Comparison of ENCODE assay signal across 27 cellular contexts in genomic region chr6:55836481-55836880, GRCh38. TPM values are rescaled to one million over a fixed set of nuclear protein-coding genes. Genes with fewer than 3 reads are reported as not detected.
DNase-seq lines count a peak whose midpoint lies in the region; ATAC-seq, FAIRE-seq and TF ChIP-seq lines count a peak whose summit lies in the region.
"Had no signal": no experiment of that assay in that cellular context is flagged by ENCODE, and none has a peak within 500 bp of the region (broad histone marks: within the 10 kb centered on the region; RNA-seq: fewer than 3 reads in every experiment).

No MANE protein-coding gene starts in this region.

- no peaks in the 10 kb centered on the region for H3K4me1 Mint-ChIP-seq in stimulated activated memory B cell treated with anti-CD40 and anti-IgM and Interleukin-4, amounts not matched to agents 10 μg/mL and 1 μg/mL and 100 μg/mL, for 72 hours
- H3K4me1 Mint-ChIP-seq: activated CD4-positive, alpha-beta T cell treated with anti-CD3 and anti-CD28 coated beads for 36 hours had no signal

- H3K9me3 ChIP-seq in H1 (ENCODE audit: insufficient read depth in 2 of 2, low read depth in 1 of 2, low read length in 1 of 2) (no peaks in the 10 kb centered on the region), smooth muscle cell (replicated peaks; ENCODE audit: low read depth) (no peaks in the 10 kb centered on the region)
- H3K9me3 ChIP-seq: gastroesophageal sphincter, SK-N-SH had no signal

- no peaks in the 10 kb centered on the region for H3F3A ChIP-seq in smooth muscle cell (ENCODE audit: low read depth)

- no peak overlapping the region for H3K4ac ChIP-seq in H1 (replicated peaks; ENCODE audit: insufficient read length, low read depth, low read length)

- DNase-seq in LNCaP clone FGC (ENCODE audit: low read depth) (peak; percentile 28), H1 (ENCODE audit: low read depth in 1 of 2, low spot score in 2 of 2) (no peak), smooth muscle cell (lab: John Stamatoyannopoulos, UW; ENCODE audit: unreplicated experiment) (no peak), DMS 273 (lab: John Stamatoyannopoulos, UW; ENCODE audit: unreplicated experiment) (no peak), cortex of kidney (lab: John Stamatoyannopoulos, UW) (no peak)
- DNase-seq: activated CD4-positive, alpha-beta T cell treated with anti-CD3 and anti-CD28 coated beads for 36 hours; activated naive CD4-positive, alpha-beta T cell; activated T-cell treated with anti-CD3 and anti-CD28 coated beads, Interleukin-2, amount 50 U/mL, for 24 hours; effector CD8-positive, alpha-beta T cell; EL; erythroblast; NCI-H1436 treated with DMSO at 0.1 percent for 48 hours; NCI-H510A treated with DMSO at 0.1 percent for 48 hours; SK-N-SH; small intestine; stimulated activated CD4-positive, alpha-beta T cell treated with anti-CD3 and anti-CD28 coated beads, Interleukin-2, amount 100 ng/mL, for 24 hours; T-helper 2 cell had no signal

- H3K36me3 Mint-ChIP-seq in stimulated activated memory B cell treated with anti-CD40 and anti-IgM and Interleukin-4, amounts not matched to agents 10 μg/mL and 1 μg/mL and 100 μg/mL, for 72 hours: no peaks in the 10 kb centered on the region
- H3K36me3 Mint-ChIP-seq: brain had no signal

- POLR2A ChIA-PET in H1 (lab: Charles Lee; ENCODE audit: partially characterized antibody): no interaction called here

- H3K4me2 ChIP-seq in H1 (ENCODE audit: insufficient read depth in 1 of 2, low read depth in 2 of 2, low read length in 2 of 2): no peak overlapping the region
- peak overlapping the region; percentile 44 for H3K4me2 ChIP-seq in smooth muscle cell
- H3K4me2 ChIP-seq: SK-N-SH had no signal

- no peak overlapping the region for H3K18ac ChIP-seq in H1 (ENCODE audit: extremely low read depth, low read length)

- H3K9ac ChIP-seq in H1 (replicated peaks in 1 of 4; ENCODE audit: extremely low read depth in 1 of 4, low read depth in 3 of 4, low read length in 3 of 4) (no peak overlapping the region), smooth muscle cell (ENCODE audit: low read depth) (no peak overlapping the region)
- H3K9ac ChIP-seq: SK-N-SH had no signal

- no peak overlapping the region for H4K8ac ChIP-seq in H1 (ENCODE audit: extremely low read depth, insufficient read depth, low read length)

- TF ChIP-seq CTCF in LNCaP clone FGC (IDR thresholded peaks at IDR 0.05; ENCODE audit: control insufficient read depth, extremely low read depth, insufficient read depth): no peak
- no peak for TF ChIP-seq CTCF in H1 (IDR thresholded peaks at IDR 0.05; ENCODE audit: control extremely low read depth in 1 of 3, insufficient read depth in 1 of 3, low read depth in 1 of 3, low read length in 3 of 3)
- no peak for TF ChIP-seq CTCF in smooth muscle cell (IDR thresholded peaks at IDR 0.05; ENCODE audit: borderline replicate concordance, insufficient read depth, poor library complexity, severe bottlenecking)

- FAIRE-seq in H1 (lab: Jason Lieb, UNC) (no peak), islet of Langerhans (lab: Jason Lieb, UNC) (peak; percentile 94)
- FAIRE-seq: GM12892, keratinocyte had no signal

- no peaks in the 10 kb centered on the region for H3K27me3 Mint-ChIP-seq in stimulated activated memory B cell treated with anti-CD40 and anti-IgM and Interleukin-4, amounts not matched to agents 10 μg/mL and 1 μg/mL and 100 μg/mL, for 72 hours
- H3K27me3 Mint-ChIP-seq: activated CD4-positive, alpha-beta T cell treated with anti-CD3 and anti-CD28 coated beads for 36 hours; activated T-cell treated with anti-CD3 and anti-CD28 coated beads, Interleukin-2, amount 50 U/mL, for 24 hours; brain had no signal

- H2BK120ac ChIP-seq in H1 (replicated peaks; ENCODE audit: low read depth, low read length): no peak overlapping the region

- H2AK5ac ChIP-seq in H1 (ENCODE audit: low read depth, low read length): no peak overlapping the region

- H4K5ac ChIP-seq in H1 (ENCODE audit: insufficient read length, low read depth, low read length): no peak overlapping the region

- H3K23me2 ChIP-seq in H1 (ENCODE audit: low read depth, low read length): 0 out of 2 replicates have a peak, but pooled peaks cover 2% of the 10 kb centered on the region

- WGBS in H1 (ENCODE audit: extremely low coverage in 1 of 2, insufficient coverage in 1 of 2, insufficient read length in 1 of 2, insufficient replicate concordance in 2 of 2, low coverage in 1 of 2, low lambda C conversion rate in 2 of 2, missing lambda C conversion rate in 1 of 2), 2 experiments: 86% methylated on average over 3 of the region's 3 CpGs; no CpG with 5 or more reads in 1 of the 2 experiments
- WGBS in smooth muscle cell (ENCODE audit: low lambda C conversion rate): 29% methylated on average over 3 of the region's 3 CpGs

- H3K4me3 ChIP-seq in LNCaP clone FGC (ENCODE audit: low read depth, low read length): no peak overlapping the region
- H3K4me3 ChIP-seq in H1 (ENCODE audit: extremely low read depth in 1 of 4, insufficient read depth in 2 of 4, low read depth in 3 of 4, low read length in 4 of 4): no peak overlapping the region
- peak overlapping the region; percentile 31 for H3K4me3 ChIP-seq in smooth muscle cell
- H3K4me3 ChIP-seq: gastroesophageal sphincter had no signal

- no peak for ATAC-seq in stimulated activated memory B cell treated with anti-CD40 and anti-IgM and Interleukin-4, amounts not matched to agents 10 μg/mL and 1 μg/mL and 100 μg/mL, for 72 hours
- ATAC-seq: activated CD4-positive, alpha-beta T cell treated with anti-CD3 and anti-CD28 coated beads for 36 hours; gastroesophageal sphincter; HCT116 had no signal

- no peak overlapping the region for H2BK15ac ChIP-seq in H1 (ENCODE audit: low read length)

- H3K27ac ChIP-seq in H1 (ENCODE audit: low read depth, low read length) (no peak overlapping the region), smooth muscle cell (ENCODE audit: low read depth) (no peak overlapping the region)
- H3K27ac ChIP-seq: gastroesophageal sphincter had no signal

- no peak for TF ChIP-seq RAD21 in H1 (IDR thresholded peaks at IDR 0.05 in 1 of 2, conservative IDR thresholded peaks at IDR 0.05 in 1 of 2; ENCODE audit: low read depth in 2 of 2, low read length in 2 of 2)

- H2AFZ ChIP-seq in H1 (ENCODE audit: low read length) (no peak overlapping the region), smooth muscle cell (ENCODE audit: low read depth) (no peak overlapping the region)

- no peak overlapping the region for H3K4me3 Mint-ChIP-seq in stimulated activated memory B cell treated with anti-CD40 and anti-IgM and Interleukin-4, amounts not matched to agents 10 μg/mL and 1 μg/mL and 100 μg/mL, for 72 hours
- H3K4me3 Mint-ChIP-seq: activated CD4-positive, alpha-beta T cell treated with anti-CD3 and anti-CD28 coated beads for 36 hours; activated T-cell treated with anti-CD3 and anti-CD28 coated beads, Interleukin-2, amount 50 U/mL, for 24 hours had no signal

- H3K27me3 ChIP-seq in H1 (replicated peaks in 1 of 4; ENCODE audit: control insufficient read depth in 3 of 4, extremely low read depth in 1 of 4, insufficient read depth in 3 of 4, low read length in 3 of 4): no peaks in the 10 kb centered on the region
- H3K27me3 ChIP-seq in smooth muscle cell (ENCODE audit: low read depth): no peaks in the 10 kb centered on the region
- H3K27me3 ChIP-seq: gastroesophageal sphincter had no signal

- no peak overlapping the region for H4K91ac ChIP-seq in H1 (replicated peaks; ENCODE audit: insufficient read length, low read length)

- no peak overlapping the region for H3K27ac Mint-ChIP-seq in stimulated activated memory B cell treated with anti-CD40 and anti-IgM and Interleukin-4, amounts not matched to agents 10 μg/mL and 1 μg/mL and 100 μg/mL, for 72 hours
- H3K27ac Mint-ChIP-seq: activated CD4-positive, alpha-beta T cell treated with anti-CD3 and anti-CD28 coated beads for 36 hours; activated T-cell treated with anti-CD3 and anti-CD28 coated beads, Interleukin-2, amount 50 U/mL, for 24 hours had no signal

- H3K36me3 ChIP-seq in H1 (ENCODE audit: control insufficient read depth in 2 of 4, insufficient read depth in 4 of 4, low read length in 3 of 4) (no peaks in the 10 kb centered on the region), smooth muscle cell (ENCODE audit: low read depth) (no peaks in the 10 kb centered on the region)
- H3K36me3 ChIP-seq: gastroesophageal sphincter had no signal

- H3K4me1 ChIP-seq in H1 (replicated peaks in 1 of 4; ENCODE audit: control insufficient read depth in 3 of 4, insufficient read depth in 4 of 4, low read length in 3 of 4): no peaks in the 10 kb centered on the region
- H3K4me1 ChIP-seq in smooth muscle cell (ENCODE audit: low read depth): peaks cover 17% of the 10 kb centered on the region
- H3K4me1 ChIP-seq: gastroesophageal sphincter had no signal

- TF ChIP-seq EP300 in H1 (IDR thresholded peaks at IDR 0.05; ENCODE audit: borderline replicate concordance in 1 of 2, low read depth in 2 of 2, low read length in 2 of 2): no peak

- H3K9me3 Mint-ChIP-seq in stimulated activated memory B cell treated with anti-CD40 and anti-IgM and Interleukin-4, amounts not matched to agents 10 μg/mL and 1 μg/mL and 100 μg/mL, for 72 hours: peaks cover 5% of the 10 kb centered on the region

- no peaks in the 10 kb centered on the region; the same call in 1 of the 2 replicates for H3K79me1 ChIP-seq in H1 (ENCODE audit: low read depth, low read length)

- H2BK12ac ChIP-seq in H1 (ENCODE audit: low read depth, low read length): no peak overlapping the region

- no peak overlapping the region for H2BK5ac ChIP-seq in H1 (ENCODE audit: low read depth, low read length)

- H2BK20ac ChIP-seq in H1 (ENCODE audit: low read length): no peak overlapping the region

- peak overlapping the region; percentile 53 for H3K56ac ChIP-seq in H1 (replicated peaks; ENCODE audit: insufficient read length, low read depth, low read length)

- no peaks in the 10 kb centered on the region for H3K79me2 ChIP-seq in H1 (ENCODE audit: control insufficient read depth in 1 of 2, insufficient read depth in 2 of 2, low read length in 2 of 2)
- H3K79me2 ChIP-seq in smooth muscle cell (ENCODE audit: low read depth): no peaks in the 10 kb centered on the region

- CTCF ChIA-PET in H1 (lab: Charles Lee; ENCODE audit: partially characterized antibody): no interaction called here

- TF ChIP-seq POLR2A in H1 (IDR thresholded peaks at IDR 0.05; ENCODE audit: control extremely low read depth in 1 of 2, low read depth in 2 of 2, low read length in 2 of 2): no peak

- no peak overlapping the region for H3K14ac ChIP-seq in H1 (ENCODE audit: insufficient read length)

- H4K20me1 ChIP-seq in H1 (replicated peaks in 1 of 2; ENCODE audit: control insufficient read depth in 1 of 2, insufficient read depth in 2 of 2, low read length in 2 of 2) (no peaks in the 10 kb centered on the region), smooth muscle cell (ENCODE audit: low read depth) (no peaks in the 10 kb centered on the region)

- no peak overlapping the region for H3K23ac ChIP-seq in H1 (ENCODE audit: insufficient read length)

RNA-seq across cellular contexts. Expression of gene BMP5, which starts 38.9 kb away (rescaled TPM):
- total RNA-seq in H1 (2021; fragmentation: NEBNext Ultra II Directional; extraction: Animal tissue kit (Norgen Biotek cat#: 25700)): not detected in 2 replicates
- polyA plus RNA-seq in H1 (2011; rRNA removed) (0.02 and 0.03 TPM in 2 replicates), smooth muscle cell (0.07 and 3.5 TPM in 2 replicates)
- 0.06 TPM for polyA plus RNA-seq in H1 (2011; cell fraction: cytosol; rRNA removed)
- not detected for polyA plus RNA-seq in H1 (2011; cell fraction: nucleus; rRNA removed)
- 0.04 to 0.17 TPM (median 0.10 TPM) in 4 replicates for polyA plus RNA-seq in H1 (2012, experiment 1 of 2)
- polyA plus RNA-seq in H1 (2012, experiment 2 of 2): not detected
- 0.04 TPM for polyA plus RNA-seq in H1 (2013, experiment 1 of 2)
- polyA plus RNA-seq in H1 (2013, experiment 2 of 2): 0.06 TPM
- polyA minus RNA-seq in H1 (2011; rRNA and poly(A)+ RNA removed): 0.16 TPM in 1 of 2 replicates, not detected in the other
- not detected for polyA minus RNA-seq in H1 (2011; cell fraction: cytosol; rRNA and poly(A)+ RNA removed)
- 0.50 TPM for polyA minus RNA-seq in H1 (2011; cell fraction: nucleus; rRNA and poly(A)+ RNA removed)
- total RNA-seq in smooth muscle cell: 3.2 and 3.5 TPM in 2 replicates
- total RNA-seq: activated CD4-positive, alpha-beta T cell treated with anti-CD3 and anti-CD28 coated beads for 36 hours; M059J; myocyte; RPMI7951 had no signal
- polyA plus RNA-seq: keratinocyte had no signal
